Comparison of ENCODE assay signal across 11 cellular contexts in genomic region chr17:561118-561517, GRCh38.
A peak's percentile ranks its signal among the peaks of the same experiment; 100 is the strongest.
DNase-seq lines count a peak whose midpoint lies in the region; ATAC-seq and TF ChIP-seq lines count a peak whose summit lies in the region.
"Had no signal": no experiment of that assay in that cellular context is flagged by ENCODE, and none has a peak within 500 bp of the region (broad histone marks: within the 10 kb centered on the region; RNA-seq: fewer than 3 reads in every experiment).

No MANE protein-coding gene starts in this region.

- H3K36me3 ChIP-seq in sigmoid colon = peaks cover 0 to 34% (median 5%) of the 10 kb centered on the region in 4 donors
- H3K36me3 ChIP-seq in Karpas-422 (ENCODE audit: insufficient read depth, low read length) = peaks cover 2% of the 10 kb centered on the region; the same call in 1 of the 2 replicates
- H3K36me3 ChIP-seq: ovary had no signal

- peak; percentile 49 for DNase-seq in activated CD8-positive, alpha-beta memory T cell treated with anti-CD3 and anti-CD28 coated beads, Interleukin-2, amount 10 ng/mL, durations not matched to agents 7 days and 5 days
- no peak for DNase-seq in activated CD8-positive, alpha-beta memory T cell treated with anti-CD3 and anti-CD28 coated beads, Interleukin-2, amount 50 U/mL, for 48 hours
- DNase-seq in fibroblast of villous mesenchyme (ENCODE audit: low read depth) = peak; percentile 41
- DNase-seq in stimulated activated CD4-positive, alpha-beta T cell treated with anti-CD3 and anti-CD28 coated beads, Interleukin-4, amount 100 ng/mL, for 48 hours (ENCODE audit: low read depth in 2 of 2) = peak; percentile 12 to 13
- DNase-seq in sigmoid colon = no peak
- no peak for DNase-seq in Karpas-422
- DNase-seq: cortex of kidney, NCI-H1092, ovary had no signal

- no peaks in the 10 kb centered on the region for H4K20me1 ChIP-seq in Karpas-422 (ENCODE audit: insufficient read depth, low read depth, low read length)

- no peaks in the 10 kb centered on the region for H3K79me2 ChIP-seq in Karpas-422 (ENCODE audit: low read length)

- peaks cover 11% of the 10 kb centered on the region for H3K4me1 Mint-ChIP-seq in activated CD8-positive, alpha-beta memory T cell treated with anti-CD3 and anti-CD28 coated beads, Interleukin-2, amount 10 ng/mL, durations not matched to agents 7 days and 5 days
- H3K4me1 Mint-ChIP-seq in T-helper 1 cell treated with Interleukin-12 subunit alpha and Interleukin-12 subunit beta and Interleukin-4 antibody, amounts not matched to agents 30 μg/mL and 1 μg/mL, for 36 hours (ENCODE audit: low read depth) = peaks cover 20% of the 10 kb centered on the region

- H3K4me1 ChIP-seq in sigmoid colon = peaks cover 0 to 16% (median 11%) of the 10 kb centered on the region in 4 donors
- no peaks in the 10 kb centered on the region for H3K4me1 ChIP-seq in Karpas-422 (ENCODE audit: low read length)

- H3K27me3 ChIP-seq in sigmoid colon (no peaks in the 10 kb centered on the region), Karpas-422 (ENCODE audit: low read length) (no peaks in the 10 kb centered on the region)
- H3K27me3 ChIP-seq: ovary had no signal

- TF ChIP-seq CTCF in fibroblast of villous mesenchyme (IDR thresholded peaks at IDR 0.05; ENCODE audit: insufficient read depth, low read depth, low read length) (no peak), sigmoid colon (IDR thresholded peaks at IDR 0.05) (no peak)

- peak; percentile 57 for ATAC-seq in activated CD8-positive, alpha-beta memory T cell treated with anti-CD3 and anti-CD28 coated beads, Interleukin-2, amount 10 ng/mL, durations not matched to agents 7 days and 5 days
- ATAC-seq in GM21723 (IDR thresholded peaks at IDR 0.05; ENCODE audit: unreplicated experiment) = no peak

- H3K9me3 ChIP-seq in sigmoid colon = no peaks in the 10 kb centered on the region
- H3K9me3 ChIP-seq in Karpas-422 (ENCODE audit: low read length) = no peaks in the 10 kb centered on the region
- H3K9me3 ChIP-seq: ovary had no signal

- WGBS in sigmoid colon, 2 donors = 84 to 86% methylated on average over 5 of the region's 5 CpGs

- intact Hi-C loops in sigmoid colon (cut with DNase I) = no loop called here

- H3K9me3 Mint-ChIP-seq in activated CD8-positive, alpha-beta memory T cell treated with anti-CD3 and anti-CD28 coated beads, Interleukin-2, amount 10 ng/mL, durations not matched to agents 7 days and 5 days (ENCODE audit: low read depth) = no peaks in the 10 kb centered on the region
- H3K9me3 Mint-ChIP-seq in T-helper 1 cell treated with Interleukin-12 subunit alpha and Interleukin-12 subunit beta and Interleukin-4 antibody, amounts not matched to agents 30 μg/mL and 1 μg/mL, for 36 hours = no peaks in the 10 kb centered on the region

- no peak overlapping the region for H3K27ac Mint-ChIP-seq in activated CD8-positive, alpha-beta memory T cell treated with anti-CD3 and anti-CD28 coated beads, Interleukin-2, amount 10 ng/mL, durations not matched to agents 7 days and 5 days
- peak overlapping the region; percentile 58 for H3K27ac Mint-ChIP-seq in T-helper 1 cell treated with Interleukin-12 subunit alpha and Interleukin-12 subunit beta and Interleukin-4 antibody, amounts not matched to agents 30 μg/mL and 1 μg/mL, for 36 hours

- H3K9ac ChIP-seq in Karpas-422 (ENCODE audit: low read length) = no peak overlapping the region

- H3K4me3 ChIP-seq in fibroblast of villous mesenchyme (ENCODE audit: low read depth, low read length) (no peak overlapping the region), sigmoid colon (no peak overlapping the region), Karpas-422 (ENCODE audit: low read length) (no peak overlapping the region)
- H3K4me3 ChIP-seq: ovary had no signal

- no peak overlapping the region for H3K4me3 Mint-ChIP-seq in activated CD8-positive, alpha-beta memory T cell treated with anti-CD3 and anti-CD28 coated beads, Interleukin-2, amount 10 ng/mL, durations not matched to agents 7 days and 5 days
- H3K4me3 Mint-ChIP-seq in T-helper 1 cell treated with Interleukin-12 subunit alpha and Interleukin-12 subunit beta and Interleukin-4 antibody, amounts not matched to agents 30 μg/mL and 1 μg/mL, for 36 hours = no peak overlapping the region

- TF ChIP-seq POLR2A in sigmoid colon (IDR thresholded peaks at IDR 0.05) = no peak

- H3K4me2 ChIP-seq in Karpas-422 (ENCODE audit: low read depth, low read length, poor library complexity, severe bottlenecking) = no peak overlapping the region

- H2AFZ ChIP-seq in Karpas-422 (ENCODE audit: low read length) = no peak overlapping the region

- H3K9me2 ChIP-seq in Karpas-422 (replicated peaks; ENCODE audit: insufficient read depth, low read length) = no peaks in the 10 kb centered on the region

- H3K27ac ChIP-seq in sigmoid colon (peak overlapping the region in 2 of 4 donors; percentile 47 to 76), Karpas-422 (ENCODE audit: low read length) (no peak overlapping the region)
- H3K27ac ChIP-seq: ovary had no signal

- peaks cover 18% of the 10 kb centered on the region for H3K36me3 Mint-ChIP-seq in activated CD8-positive, alpha-beta memory T cell treated with anti-CD3 and anti-CD28 coated beads, Interleukin-2, amount 10 ng/mL, durations not matched to agents 7 days and 5 days
- H3K36me3 Mint-ChIP-seq in T-helper 1 cell treated with Interleukin-12 subunit alpha and Interleukin-12 subunit beta and Interleukin-4 antibody, amounts not matched to agents 30 μg/mL and 1 μg/mL, for 36 hours (ENCODE audit: low read depth) = peaks cover 22% of the 10 kb centered on the region

- CTCF ChIA-PET in activated CD8-positive, alpha-beta memory T cell treated with anti-CD3 and anti-CD28 coated beads, Interleukin-2, amount 10 ng/mL, durations not matched to agents 7 days and 5 days (lab: Charles Lee) = interaction anchor here (1.4 kb wide), 1 partner anchor 149 kb away, joined by 4 read pairs; no protein-coding TSS in a partner anchor

- H3K27me3 Mint-ChIP-seq in activated CD8-positive, alpha-beta memory T cell treated with anti-CD3 and anti-CD28 coated beads, Interleukin-2, amount 10 ng/mL, durations not matched to agents 7 days and 5 days = no peaks in the 10 kb centered on the region
- no peaks in the 10 kb centered on the region for H3K27me3 Mint-ChIP-seq in T-helper 1 cell treated with Interleukin-12 subunit alpha and Interleukin-12 subunit beta and Interleukin-4 antibody, amounts not matched to agents 30 μg/mL and 1 μg/mL, for 36 hours (ENCODE audit: low read depth)

- TF ChIP-seq EP300 in sigmoid colon (IDR thresholded peaks at IDR 0.05) = no peak

Comparison
In these comparisons a context has a peak if more than half of its experiments do, and no peak if none do; other contexts are left out.
1. DNase-seq: peak in activated CD8-positive, alpha-beta memory T cell treated with anti-CD3 and anti-CD28 coated beads, Interleukin-2, amount 10 ng/mL, durations not matched to agents 7 days and 5 days (single experiment), fibroblast of villous mesenchyme (single experiment) and stimulated activated CD4-positive, alpha-beta T cell treated with anti-CD3 and anti-CD28 coated beads, Interleukin-4, amount 100 ng/mL, for 48 hours (2 of 2); none in activated CD8-positive, alpha-beta memory T cell treated with anti-CD3 and anti-CD28 coated beads, Interleukin-2, amount 50 U/mL, for 48 hours (single experiment), sigmoid colon (single experiment) and Karpas-422 (single experiment).